In genomic region chr6:11092654-11093053, GRCh38 we compare ENCODE assay signal across 8 cellular contexts. TPM values are rescaled to one million over a fixed set of nuclear protein-coding genes. Genes with fewer than 3 reads are reported as not detected.
DNase-seq lines count a peak whose midpoint lies in the region; ATAC-seq and TF ChIP-seq lines count a peak whose summit lies in the region.

No MANE protein-coding gene starts in this region.

- H3K27ac ChIP-seq in liver (ENCODE audit: low read depth in 1 of 2, low read length in 2 of 2) (peak overlapping the region; percentile 86 to 97), thyroid gland (peak overlapping the region in 2 of 3 donors; percentile 90 to 94)

- no peaks in the 10 kb centered on the region for H3K27me3 ChIP-seq in adipocyte (replicated peaks; ENCODE audit: control insufficient read depth, insufficient read depth, low read length)
- no peaks in the 10 kb centered on the region for H3K27me3 ChIP-seq in liver (ENCODE audit: control insufficient read depth in 4 of 4, insufficient read depth in 4 of 4, low read length in 3 of 4)
- H3K27me3 ChIP-seq in thyroid gland = no peaks in the 10 kb centered on the region

- no peaks in the 10 kb centered on the region for H3K36me3 Mint-ChIP-seq in activated T-cell treated with anti-CD3 and anti-CD28 coated beads, Interleukin-2, amount 50 U/mL, for 4 hours (ENCODE audit: insufficient read depth)

- no peaks in the 10 kb centered on the region for H3K9me3 Mint-ChIP-seq in activated T-cell treated with anti-CD3 and anti-CD28 coated beads, Interleukin-2, amount 50 U/mL, for 4 hours

- TF ChIP-seq RAD21 in liver (IDR thresholded peaks at IDR 0.05) = no peak

- H3K9me3 ChIP-seq in adipocyte (ENCODE audit: control insufficient read depth, low read length) (no peaks in the 10 kb centered on the region), liver (ENCODE audit: control insufficient read depth in 4 of 4, low read length in 3 of 4) (no peaks in the 10 kb centered on the region), thyroid gland (no peaks in the 10 kb centered on the region)

- peaks cover 6% of the 10 kb centered on the region for H3K27me3 Mint-ChIP-seq in activated T-cell treated with anti-CD3 and anti-CD28 coated beads, Interleukin-2, amount 50 U/mL, for 4 hours (ENCODE audit: low read depth)

- intact Hi-C loops in thyroid gland (cut with DNase I) = no loop called here

- H3K4me3 ChIP-seq in adipocyte (ENCODE audit: low read length) (peak overlapping the region; percentile 90), liver (ENCODE audit: low read depth in 1 of 3, low read length in 3 of 3) (peak overlapping the region; percentile 86 to 96 (median 94)), thyroid gland (replicated peaks in 1 of 3) (peak overlapping the region in 1 of 3 donors; percentile 77)

- 6% methylated on average over 1 of the region's 1 CpG for WGBS in liver
- WGBS in thyroid gland, 2 donors = 8 to 13% methylated on average over 1 of the region's 1 CpG

- H3K4me1 Mint-ChIP-seq in activated T-cell treated with anti-CD3 and anti-CD28 coated beads, Interleukin-2, amount 50 U/mL, for 4 hours (ENCODE audit: low read depth) = peaks cover 27% of the 10 kb centered on the region

- TF ChIP-seq CTCF in liver (IDR thresholded peaks at IDR 0.05; ENCODE audit: low read depth, low read length, missing input control) (no peak), thyroid gland (IDR thresholded peaks at IDR 0.05) (no peak)

- peaks cover 23% of the 10 kb centered on the region for H3K4me1 ChIP-seq in adipocyte (ENCODE audit: control insufficient read depth, insufficient read depth, low read length)
- H3K4me1 ChIP-seq in liver (ENCODE audit: control insufficient read depth in 4 of 4, insufficient read depth in 4 of 4, low read length in 3 of 4) = peaks cover 4 to 14% (median 12%) of the 10 kb centered on the region in 4 donors
- peaks cover 10 to 16% of the 10 kb centered on the region in 2 donors for H3K4me1 ChIP-seq in thyroid gland

- no peak for TF ChIP-seq POLR2A in thyroid gland (IDR thresholded peaks at IDR 0.05)

- no peak for ATAC-seq in activated T-cell treated with anti-CD3 and anti-CD28 coated beads, Interleukin-2, amount 50 U/mL, for 4 hours
- ATAC-seq in HG02623 (IDR thresholded peaks at IDR 0.05; ENCODE audit: unreplicated experiment) = no peak

- H3K9ac ChIP-seq in adipocyte (ENCODE audit: low read length) = peak overlapping the region; percentile 95
- peak overlapping the region; percentile 53 to 56 for H3K9ac ChIP-seq in liver (ENCODE audit: low read depth in 1 of 2, low read length in 2 of 2)

- DNase-seq in activated T-cell treated with anti-CD3 and anti-CD28 coated beads, Interleukin-2, amount 50 U/mL, for 4 hours = no peak
- DNase-seq in activated T-cell treated with anti-CD3 and anti-CD28 coated beads for 4 hours (no peak), adipocyte (ENCODE audit: low read depth) (no peak), thyroid gland (no peak), superior temporal gyrus (ENCODE audit: extremely low spot score) (no peak), GDM1 (lab: John Stamatoyannopoulos, UW) (no peak)

- no peaks in the 10 kb centered on the region for H3K36me3 ChIP-seq in adipocyte (ENCODE audit: control insufficient read depth, insufficient read depth, low read length, severe bottlenecking)
- no peaks in the 10 kb centered on the region for H3K36me3 ChIP-seq in liver (ENCODE audit: control insufficient read depth in 4 of 4, insufficient read depth in 3 of 4, low read depth in 1 of 4, low read length in 3 of 4)
- no peaks in the 10 kb centered on the region for H3K36me3 ChIP-seq in thyroid gland

- H3K4me3 Mint-ChIP-seq in activated T-cell treated with anti-CD3 and anti-CD28 coated beads, Interleukin-2, amount 50 U/mL, for 4 hours = peak overlapping the region; percentile 94

TF ChIP-seq in liver, 16 proteins besides CTCF, POLR2A, EP300 and RAD21:
- TF ChIP-seq TAF1 (conservative IDR thresholded peaks at IDR 0.05) = no peak

RNA-seq across cellular contexts. Expression of gene SMIM13, which starts 1.0 kb away (rescaled TPM):
- 10 to 100 TPM; 13.7 to 15.2 (median 14.9) TPM for total RNA-seq in activated T-cell treated with anti-CD3 and anti-CD28 coated beads, Interleukin-2, amount 50 U/mL, for 4 hours
- total RNA-seq in liver (1 to 10 TPM; 6.6 to 9.0 TPM), thyroid gland (1 to 10 TPM; 5.3 to 7.8 (median 7.1) TPM)
- polyA plus RNA-seq in liver = 1 to 10 TPM; 2.8 to 5.0 TPM

RNA-seq across cellular contexts. Expression of gene ERVFRD-1, which starts 18.9 kb away (rescaled TPM):
- total RNA-seq in activated T-cell treated with anti-CD3 and anti-CD28 coated beads, Interleukin-2, amount 50 U/mL, for 4 hours = not detected
- total RNA-seq in liver = under 1 TPM in 1 of 2 donors, not detected in 1; 0.14 TPM
- under 1 TPM; 0.07 to 0.28 TPM for polyA plus RNA-seq in liver
- total RNA-seq in thyroid gland = not detected

RNA-seq across cellular contexts. Expression of gene ELOVL2, which starts 48.5 kb away (rescaled TPM):
- total RNA-seq in activated T-cell treated with anti-CD3 and anti-CD28 coated beads, Interleukin-2, amount 50 U/mL, for 4 hours = not detected
- total RNA-seq in liver (10 to 100 TPM; 27.8 to 28.5 TPM), thyroid gland (1 to 10 TPM in 1 of 4 donors, under 1 TPM in 3; 0.27 to 1.0 (median 0.72) TPM)
- 10 to 100 TPM in 1 of 2 donors, 1 to 10 TPM in 1; 7.1 to 16.5 TPM for polyA plus RNA-seq in liver

Comparison
In these comparisons a context has a peak if more than half of its experiments do, and no peak if none do; other contexts are left out.
1. RNA of gene ELOVL2, which starts 48.5 kb away (total RNA-seq): 27.8 to 28.5 TPM in liver; 0.27 to 1.0 TPM in thyroid gland and not detected in activated T-cell treated with anti-CD3 and anti-CD28 coated beads, Interleukin-2, amount 50 U/mL, for 4 hours; every median in the first group is over 10 times any median in the second.